In genomic region chr2:16525265-16525887, GRCh38 we compare ENCODE assay signal across 10 cellular contexts.
DNase-seq lines count a peak whose midpoint lies in the region; ATAC-seq lines count a peak whose summit lies in the region.
"Had no signal": no experiment of that assay in that cellular context is flagged by ENCODE, and none has a peak within 500 bp of the region (broad histone marks: within the 10 kb centered on the region; RNA-seq: fewer than 3 reads in every experiment).

No MANE protein-coding gene starts in this region.

- H3K27me3 Mint-ChIP-seq in activated CD4-positive, alpha-beta memory T cell treated with anti-CD3 and anti-CD28 coated beads, Interleukin-2, amount 10 ng/mL, durations not matched to agents 7 days and 5 days = no peaks in the 10 kb centered on the region

- no peak overlapping the region for H3K18ac ChIP-seq in mesenchymal stem cell (ENCODE audit: low read depth in 1 of 2, low read length in 2 of 2)

- ATAC-seq in HG02759 (IDR thresholded peaks at IDR 0.05; ENCODE audit: unreplicated experiment) = no peak
- ATAC-seq in GM18909 (IDR thresholded peaks at IDR 0.05; ENCODE audit: poor library complexity, unreplicated experiment) = no peak

- no peak overlapping the region for H3K4me3 ChIP-seq in Jurkat, Clone E6-1 (ENCODE audit: low read length)
- H3K4me3 ChIP-seq in mesenchymal stem cell (ENCODE audit: insufficient read depth in 1 of 2, low read depth in 1 of 2, low read length in 2 of 2) = no peak overlapping the region
- H3K4me3 ChIP-seq: BLaER1, SK-N-MC had no signal

- no peak overlapping the region for H3K23ac ChIP-seq in mesenchymal stem cell (ENCODE audit: low read length in 2 of 2)

- H2BK5ac ChIP-seq in mesenchymal stem cell (ENCODE audit: low read depth, low read length, poor library complexity, severe bottlenecking) = no peak overlapping the region

- no peak overlapping the region for H3K27ac Mint-ChIP-seq in activated CD4-positive, alpha-beta memory T cell treated with anti-CD3 and anti-CD28 coated beads, Interleukin-2, amount 10 ng/mL, durations not matched to agents 7 days and 5 days

- H3K4me3 Mint-ChIP-seq in activated CD4-positive, alpha-beta memory T cell treated with anti-CD3 and anti-CD28 coated beads, Interleukin-2, amount 10 ng/mL, durations not matched to agents 7 days and 5 days = no peak overlapping the region

- no peak overlapping the region for H2BK120ac ChIP-seq in mesenchymal stem cell (ENCODE audit: low read depth, low read length)

- H3K36me3 ChIP-seq in mesenchymal stem cell (ENCODE audit: control insufficient read depth in 1 of 2, insufficient read depth in 2 of 2, low read depth in 1 of 2, low read length in 2 of 2) = no peaks in the 10 kb centered on the region
- H3K36me3 ChIP-seq: BLaER1 had no signal

- no peak overlapping the region for H3K14ac ChIP-seq in mesenchymal stem cell (ENCODE audit: low read length in 2 of 2)

- no peak overlapping the region for H2BK12ac ChIP-seq in mesenchymal stem cell (ENCODE audit: low read length in 2 of 2)

- H3K4me1 ChIP-seq in mesenchymal stem cell (ENCODE audit: control insufficient read depth, insufficient read depth, low read depth, low read length) = peaks cover 3% of the 10 kb centered on the region

- H2AK5ac ChIP-seq in mesenchymal stem cell (ENCODE audit: low read length, severe bottlenecking) = no peak overlapping the region

- H3K27me3 ChIP-seq in mesenchymal stem cell (ENCODE audit: control insufficient read depth in 1 of 2, insufficient read depth in 1 of 2, low read length in 2 of 2) = peaks cover 51 to 64% of the 10 kb centered on the region in 2 experiments
- H3K27me3 ChIP-seq: BLaER1 had no signal

- H2AFZ ChIP-seq in mesenchymal stem cell (ENCODE audit: low read depth, low read length) = no peak overlapping the region

- no peaks in the 10 kb centered on the region for H3K4me1 Mint-ChIP-seq in activated CD4-positive, alpha-beta memory T cell treated with anti-CD3 and anti-CD28 coated beads, Interleukin-2, amount 10 ng/mL, durations not matched to agents 7 days and 5 days

- H4K91ac ChIP-seq in mesenchymal stem cell (ENCODE audit: low read length) = no peak overlapping the region

- H2BK15ac ChIP-seq in mesenchymal stem cell (ENCODE audit: low read depth, poor library complexity, severe bottlenecking) = no peak overlapping the region

- no peak overlapping the region for H3K4ac ChIP-seq in mesenchymal stem cell (ENCODE audit: low read depth in 1 of 2, low read length in 2 of 2)

- H3K4me2 ChIP-seq in mesenchymal stem cell (ENCODE audit: low read length, poor library complexity, severe bottlenecking) = no peak overlapping the region
- H3K4me2 ChIP-seq: BLaER1 had no signal

- no peaks in the 10 kb centered on the region for H3K9me3 ChIP-seq in mesenchymal stem cell (ENCODE audit: control insufficient read depth, low read length)
- H3K9me3 ChIP-seq: BLaER1 had no signal

- WGBS in mesenchymal stem cell = 56% methylated on average over 11 of the region's 15 CpGs

- H4K8ac ChIP-seq in mesenchymal stem cell (ENCODE audit: low read length) = no peak overlapping the region

- H3K79me1 ChIP-seq in mesenchymal stem cell (replicated peaks; ENCODE audit: low read length, poor library complexity, severe bottlenecking) = no peaks in the 10 kb centered on the region

- no peak overlapping the region for H3K27ac ChIP-seq in mesenchymal stem cell (ENCODE audit: low read length, poor library complexity, severe bottlenecking)
- H3K27ac ChIP-seq: BLaER1, SK-N-MC had no signal

- DNase-seq in NCI-H2196 (lab: John Stamatoyannopoulos, UW; ENCODE audit: unreplicated experiment) = peak; percentile 15
- DNase-seq in NCI-H2196 treated with DMSO at 0.1 percent for 48 hours (lab: John Stamatoyannopoulos, UW; ENCODE audit: unreplicated experiment) = no peak
- DNase-seq in Jurkat, Clone E6-1 (ENCODE audit: low read depth, low spot score) = peak; percentile 50
- peak; percentile 18 for DNase-seq in activated CD4-positive, alpha-beta memory T cell treated with anti-CD3 and anti-CD28 coated beads, Interleukin-2, amount 10 ng/mL, durations not matched to agents 7 days and 5 days
- peak; percentile 14 for DNase-seq in mesenchymal stem cell
- no peak for DNase-seq in globus pallidus (ENCODE audit: low spot score)

- H3K36me3 Mint-ChIP-seq in activated CD4-positive, alpha-beta memory T cell treated with anti-CD3 and anti-CD28 coated beads, Interleukin-2, amount 10 ng/mL, durations not matched to agents 7 days and 5 days (ENCODE audit: low read depth) = no peaks in the 10 kb centered on the region

- CTCF ChIA-PET in activated CD4-positive, alpha-beta memory T cell treated with anti-CD3 and anti-CD28 coated beads, Interleukin-2, amount 10 ng/mL, durations not matched to agents 7 days and 5 days (lab: Charles Lee) = interaction anchor here (0.6 to 1.0 kb wide), 3 partner anchors 8 to 227 kb away, joined by 3 read pairs; no protein-coding TSS in a partner anchor

- POLR2A ChIA-PET in activated CD4-positive, alpha-beta memory T cell treated with anti-CD3 and anti-CD28 coated beads, Interleukin-2, amount 10 ng/mL, durations not matched to agents 7 days and 5 days (lab: Charles Lee) = no interaction called here

- H3K9ac ChIP-seq in mesenchymal stem cell (ENCODE audit: low read length) = no peak overlapping the region
- H3K9ac ChIP-seq: BLaER1 had no signal

- no peaks in the 10 kb centered on the region for H3K9me3 Mint-ChIP-seq in activated CD4-positive, alpha-beta memory T cell treated with anti-CD3 and anti-CD28 coated beads, Interleukin-2, amount 10 ng/mL, durations not matched to agents 7 days and 5 days

Comparison
In these comparisons a context has a peak if more than half of its experiments do, and no peak if none do; other contexts are left out.
1. DNase-seq: peak in NCI-H2196 (single experiment), Jurkat, Clone E6-1 (single experiment), activated CD4-positive, alpha-beta memory T cell treated with anti-CD3 and anti-CD28 coated beads, Interleukin-2, amount 10 ng/mL, durations not matched to agents 7 days and 5 days (single experiment) and mesenchymal stem cell (single experiment); none in NCI-H2196 treated with DMSO at 0.1 percent for 48 hours (single experiment) and globus pallidus (single experiment).